ENCODE assay signal across 13 cellular contexts in genomic region chr3:11690863-11691833, GRCh38. TPM values are rescaled to one million over a fixed set of nuclear protein-coding genes. Genes with fewer than 3 reads are reported as not detected.
DNase-seq lines count a peak whose midpoint lies in the region; ATAC-seq, FAIRE-seq and TF ChIP-seq lines count a peak whose summit lies in the region.
"Had no signal": no experiment of that assay in that cellular context is flagged by ENCODE, and none has a peak within 500 bp of the region (broad histone marks: within the 10 kb centered on the region; RNA-seq: fewer than 3 reads in every experiment).

No MANE protein-coding gene starts in this region.

- peak; percentile 81 for FAIRE-seq in H54 (lab: Jason Lieb, UNC)

- ATAC-seq in GM21381 (IDR thresholded peaks at IDR 0.05; ENCODE audit: unreplicated experiment), result no peak
- no peak for ATAC-seq in HG03457 (IDR thresholded peaks at IDR 0.05; ENCODE audit: unreplicated experiment)
- ATAC-seq in GM21515 (IDR thresholded peaks at IDR 0.05; ENCODE audit: unreplicated experiment), result no peak
- ATAC-seq: left lobe of liver; stimulated activated effector memory CD8-positive, alpha-beta T cell treated with anti-CD3 and anti-CD28 coated beads, Interleukin-12 subunit alpha, Interleukin-12 subunit beta, amount 100 ng/mL, for 72 hours had no signal

- H3K4me1 Mint-ChIP-seq in osteocyte (ENCODE audit: unreplicated experiment), result peaks cover 16% of the 10 kb centered on the region
- H3K4me1 Mint-ChIP-seq: neural crest cell; stimulated activated effector memory CD8-positive, alpha-beta T cell treated with anti-CD3 and anti-CD28 coated beads, Interleukin-12 subunit alpha, Interleukin-12 subunit beta, amount 100 ng/mL, for 72 hours had no signal

- H3K9me3 Mint-ChIP-seq in osteocyte (ENCODE audit: unreplicated experiment), result no peaks in the 10 kb centered on the region
- H3K9me3 Mint-ChIP-seq: neural crest cell; stimulated activated effector memory CD8-positive, alpha-beta T cell treated with anti-CD3 and anti-CD28 coated beads, Interleukin-12 subunit alpha, Interleukin-12 subunit beta, amount 100 ng/mL, for 72 hours had no signal

- H3K27me3 Mint-ChIP-seq in osteocyte (ENCODE audit: unreplicated experiment), result no peaks in the 10 kb centered on the region

- no peaks in the 10 kb centered on the region for H3K27me3 ChIP-seq in NT2/D1 (ENCODE audit: insufficient read depth, insufficient read length)

- TF ChIP-seq CTCF in epithelial cell of proximal tubule (conservative IDR thresholded peaks at IDR 0.05; ENCODE audit: low read depth, low read length) (no peak), osteocyte (IDR thresholded peaks at IDR 0.05) (no peak)

- H3K4me3 Mint-ChIP-seq in osteocyte (ENCODE audit: unreplicated experiment), result no peak overlapping the region
- H3K4me3 Mint-ChIP-seq: neural crest cell; stimulated activated effector memory CD8-positive, alpha-beta T cell treated with anti-CD3 and anti-CD28 coated beads, Interleukin-12 subunit alpha, Interleukin-12 subunit beta, amount 100 ng/mL, for 72 hours had no signal

- peaks cover 10% of the 10 kb centered on the region for H3K4me1 ChIP-seq in NT2/D1 (ENCODE audit: insufficient read depth, insufficient read length)

- H3K36me3 Mint-ChIP-seq in osteocyte (ENCODE audit: unreplicated experiment), result peaks cover 11% of the 10 kb centered on the region
- H3K36me3 Mint-ChIP-seq: stimulated activated effector memory CD8-positive, alpha-beta T cell treated with anti-CD3 and anti-CD28 coated beads, Interleukin-12 subunit alpha, Interleukin-12 subunit beta, amount 100 ng/mL, for 72 hours had no signal

- no peak overlapping the region for H3K4me3 ChIP-seq in NT2/D1 (ENCODE audit: insufficient read length, low read depth)
- no peak overlapping the region for H3K4me3 ChIP-seq in epithelial cell of proximal tubule (ENCODE audit: low read depth, low read length)

- H3K9ac ChIP-seq in NT2/D1 (ENCODE audit: insufficient read length, low read depth), result no peak overlapping the region

- H3K36me3 ChIP-seq in NT2/D1 (ENCODE audit: insufficient read depth, insufficient read length, low read length), result peaks cover 3% of the 10 kb centered on the region

- TF ChIP-seq POLR2A in H54 (IDR thresholded peaks at IDR 0.05; ENCODE audit: low read depth, low read length), result no peak

- H3K27ac Mint-ChIP-seq in osteocyte (ENCODE audit: unreplicated experiment), result peak overlapping the region; percentile 70
- H3K27ac Mint-ChIP-seq: stimulated activated effector memory CD8-positive, alpha-beta T cell treated with anti-CD3 and anti-CD28 coated beads, Interleukin-12 subunit alpha, Interleukin-12 subunit beta, amount 100 ng/mL, for 72 hours had no signal

- H3K9me3 ChIP-seq in NT2/D1 (ENCODE audit: insufficient read depth, low read length), result no peaks in the 10 kb centered on the region

- DNase-seq in H54 (ENCODE audit: insufficient read length, low spot score) (peak; percentile 30), NT2/D1 (ENCODE audit: low read depth, low spot score) (peak; percentile 16), epithelial cell of proximal tubule (ENCODE audit: low read depth) (peak; percentile 52), osteocyte (ENCODE audit: extremely low spot score, unreplicated experiment) (no peak), T1000 (lab: John Stamatoyannopoulos, UW) (no peak)
- DNase-seq: DMS53, NCI-H1092 treated with DMSO at 0.1 percent for 48 hours had no signal

RNA-seq across cellular contexts. Expression of gene VGLL4, which starts 47.4 kb away (rescaled TPM):
- total RNA-seq in epithelial cell of proximal tubule, result 25.2 and 52.4 TPM in 2 replicates
- 130 and 139 TPM in 2 replicates for total RNA-seq in osteocyte

Comparison
In these comparisons a context has a peak if more than half of its experiments do, and no peak if none do; other contexts are left out.
1. DNase-seq: peak in H54 (single experiment), NT2/D1 (single experiment) and epithelial cell of proximal tubule (single experiment); none in osteocyte (single experiment) and T1000 (single experiment).